In genomic region chr5:147996379-147996778, GRCh38 we compare ENCODE assay signal across 1 cellular context.
TF ChIP-seq lines count a peak whose summit lies in the region.

No MANE protein-coding gene starts in this region.

TF ChIP-seq in GM23338, 12 proteins besides CTCF, POLR2A, EP300 and RAD21:
- no peak for TF ChIP-seq ZNF462 (CRISPR knock-in tag; IDR thresholded peaks at IDR 0.05)
- TF ChIP-seq POLR2AphosphoS5 (IDR thresholded peaks at IDR 0.05; ENCODE audit: low read depth), result no peak
- TF ChIP-seq ZNF114 (CRISPR knock-in tag; IDR thresholded peaks at IDR 0.05), result no peak
- no peak for TF ChIP-seq EZH2phosphoT487 (IDR thresholded peaks at IDR 0.05; ENCODE audit: unreplicated experiment)
- no peak for TF ChIP-seq EZH2 (IDR thresholded peaks at IDR 0.05; ENCODE audit: low read depth, unreplicated experiment)
- no peak for TF ChIP-seq JUNB (IDR thresholded peaks at IDR 0.05; ENCODE audit: unreplicated experiment)
TF ChIP-seq in GM23338: peak in this region for 0.
